ENCODE assay signal across 1 cellular context in the genomic region with DNA sequence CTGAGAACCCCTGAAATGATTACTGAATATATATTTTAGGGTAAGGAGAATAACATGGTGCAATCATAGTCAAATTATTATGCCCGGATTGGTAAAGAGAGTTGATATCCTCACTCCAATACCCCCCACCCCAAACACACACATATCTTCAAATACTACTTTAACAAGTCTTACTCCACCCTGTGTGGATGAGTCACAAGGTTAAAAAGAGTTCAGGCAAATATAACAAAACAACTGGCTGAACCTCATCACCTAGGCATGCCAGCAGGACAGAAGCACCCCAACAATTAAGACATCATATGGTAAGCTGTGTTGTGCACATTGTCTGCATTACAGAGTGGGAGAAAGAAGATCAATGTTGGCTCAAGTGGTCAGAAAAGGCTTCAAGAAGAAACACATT.
TF ChIP-seq lines count a peak whose summit lies in the region.

No MANE protein-coding gene starts in this region.

TF ChIP-seq in GM23338, 12 proteins besides CTCF, POLR2A, EP300 and RAD21 (continued from another document):
- TF ChIP-seq, protein P1, sequence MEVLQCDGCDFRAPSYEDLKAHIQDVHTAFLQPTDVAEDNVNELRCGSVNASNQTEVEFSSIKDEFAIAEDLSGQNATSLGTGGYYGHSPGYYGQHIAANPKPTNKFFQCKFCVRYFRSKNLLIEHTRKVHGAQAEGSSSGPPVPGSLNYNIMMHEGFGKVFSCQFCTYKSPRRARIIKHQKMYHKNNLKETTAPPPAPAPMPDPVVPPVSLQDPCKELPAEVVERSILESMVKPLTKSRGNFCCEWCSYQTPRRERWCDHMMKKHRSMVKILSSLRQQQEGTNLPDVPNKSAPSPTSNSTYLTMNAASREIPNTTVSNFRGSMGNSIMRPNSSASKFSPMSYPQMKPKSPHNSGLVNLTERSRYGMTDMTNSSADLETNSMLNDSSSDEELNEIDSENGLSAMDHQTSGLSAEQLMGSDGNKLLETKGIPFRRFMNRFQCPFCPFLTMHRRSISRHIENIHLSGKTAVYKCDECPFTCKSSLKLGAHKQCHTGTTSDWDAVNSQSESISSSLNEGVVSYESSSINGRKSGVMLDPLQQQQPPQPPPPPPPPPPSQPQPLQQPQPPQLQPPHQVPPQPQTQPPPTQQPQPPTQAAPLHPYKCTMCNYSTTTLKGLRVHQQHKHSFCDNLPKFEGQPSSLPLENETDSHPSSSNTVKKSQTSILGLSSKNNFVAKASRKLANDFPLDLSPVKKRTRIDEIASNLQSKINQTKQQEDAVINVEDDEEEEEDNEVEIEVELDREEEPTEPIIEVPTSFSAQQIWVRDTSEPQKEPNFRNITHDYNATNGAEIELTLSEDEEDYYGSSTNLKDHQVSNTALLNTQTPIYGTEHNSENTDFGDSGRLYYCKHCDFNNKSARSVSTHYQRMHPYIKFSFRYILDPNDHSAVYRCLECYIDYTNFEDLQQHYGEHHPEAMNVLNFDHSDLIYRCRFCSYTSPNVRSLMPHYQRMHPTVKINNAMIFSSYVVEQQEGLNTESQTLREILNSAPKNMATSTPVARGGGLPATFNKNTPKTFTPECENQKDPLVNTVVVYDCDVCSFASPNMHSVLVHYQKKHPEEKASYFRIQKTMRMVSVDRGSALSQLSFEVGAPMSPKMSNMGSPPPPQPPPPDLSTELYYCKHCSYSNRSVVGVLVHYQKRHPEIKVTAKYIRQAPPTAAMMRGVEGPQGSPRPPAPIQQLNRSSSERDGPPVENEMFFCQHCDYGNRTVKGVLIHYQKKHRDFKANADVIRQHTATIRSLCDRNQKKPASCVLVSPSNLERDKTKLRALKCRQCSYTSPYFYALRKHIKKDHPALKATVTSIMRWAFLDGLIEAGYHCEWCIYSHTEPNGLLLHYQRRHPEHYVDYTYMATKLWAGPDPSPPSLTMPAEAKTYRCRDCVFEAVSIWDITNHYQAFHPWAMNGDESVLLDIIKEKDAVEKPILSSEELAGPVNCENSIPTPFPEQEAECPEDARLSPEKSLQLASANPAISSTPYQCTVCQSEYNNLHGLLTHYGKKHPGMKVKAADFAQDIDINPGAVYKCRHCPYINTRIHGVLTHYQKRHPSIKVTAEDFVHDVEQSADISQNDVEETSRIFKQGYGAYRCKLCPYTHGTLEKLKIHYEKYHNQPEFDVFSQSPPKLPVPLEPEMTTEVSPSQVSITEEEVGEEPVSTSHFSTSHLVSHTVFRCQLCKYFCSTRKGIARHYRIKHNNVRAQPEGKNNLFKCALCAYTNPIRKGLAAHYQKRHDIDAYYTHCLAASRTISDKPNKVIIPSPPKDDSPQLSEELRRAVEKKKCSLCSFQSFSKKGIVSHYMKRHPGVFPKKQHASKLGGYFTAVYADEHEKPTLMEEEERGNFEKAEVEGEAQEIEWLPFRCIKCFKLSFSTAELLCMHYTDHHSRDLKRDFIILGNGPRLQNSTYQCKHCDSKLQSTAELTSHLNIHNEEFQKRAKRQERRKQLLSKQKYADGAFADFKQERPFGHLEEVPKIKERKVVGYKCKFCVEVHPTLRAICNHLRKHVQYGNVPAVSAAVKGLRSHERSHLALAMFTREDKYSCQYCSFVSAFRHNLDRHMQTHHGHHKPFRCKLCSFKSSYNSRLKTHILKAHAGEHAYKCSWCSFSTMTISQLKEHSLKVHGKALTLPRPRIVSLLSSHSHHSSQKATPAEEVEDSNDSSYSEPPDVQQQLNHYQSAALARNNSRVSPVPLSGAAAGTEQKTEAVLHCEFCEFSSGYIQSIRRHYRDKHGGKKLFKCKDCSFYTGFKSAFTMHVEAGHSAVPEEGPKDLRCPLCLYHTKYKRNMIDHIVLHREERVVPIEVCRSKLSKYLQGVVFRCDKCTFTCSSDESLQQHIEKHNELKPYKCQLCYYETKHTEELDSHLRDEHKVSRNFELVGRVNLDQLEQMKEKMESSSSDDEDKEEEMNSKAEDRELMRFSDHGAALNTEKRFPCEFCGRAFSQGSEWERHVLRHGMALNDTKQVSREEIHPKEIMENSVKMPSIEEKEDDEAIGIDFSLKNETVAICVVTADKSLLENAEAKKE (CRISPR knock-in tag; IDR thresholded peaks at IDR 0.05): no peak
